ENCODE assay signal across 1 cellular context in genomic region chr14:89954045-89955021, GRCh38.
A peak's percentile ranks its signal among the peaks of the same experiment; 100 is the strongest.
TF ChIP-seq lines count a peak whose summit lies in the region.

Gene EFCAB11 (minus strand): TSS chr14:89954730. CDS start chr14:89954660, 70 bp downstream.

TF ChIP-seq in HepG2, 621 proteins besides CTCF, POLR2A, EP300 and RAD21 (continued from another document and continues in another):
- no peak for TF ChIP-seq TIGD3 (CRISPR knock-in tag; IDR thresholded peaks at IDR 0.05; ENCODE audit: borderline replicate concordance)
- peak; percentile 59 for TF ChIP-seq KAT8 (CRISPR knock-in tag; IDR thresholded peaks at IDR 0.05)
- peak; percentile 72; the same call in 1 of the 2 replicates for TF ChIP-seq MNT (IDR thresholded peaks at IDR 0.05)
- TF ChIP-seq NFYC (CRISPR knock-in tag; IDR thresholded peaks at IDR 0.05), result peak; percentile 98
- 0 out of 2 replicates have a peak, but pooled peaks have one; percentile 3 for TF ChIP-seq FOSL2 (CRISPR knock-in tag; IDR thresholded peaks at IDR 0.05)
- no peak; the same call in 1 of the 2 replicates for TF ChIP-seq RARA (CRISPR knock-in tag; IDR thresholded peaks at IDR 0.05)
- TF ChIP-seq JUN (CRISPR knock-in tag; IDR thresholded peaks at IDR 0.05), result no peak
- 0 out of 2 replicates have a peak, but pooled peaks have one; percentile 62 for TF ChIP-seq BRD4 (CRISPR knock-in tag; IDR thresholded peaks at IDR 0.05)
- peak; percentile 55 for TF ChIP-seq ASH2L (IDR thresholded peaks at IDR 0.05; ENCODE audit: insufficient read length, low read depth, low read length)
- TF ChIP-seq PHF20 (CRISPR knock-in tag; IDR thresholded peaks at IDR 0.05), result peak; percentile 79
- TF ChIP-seq ELF1 (CRISPR knock-in tag; IDR thresholded peaks at IDR 0.05), result peak; percentile 48; the same call in 1 of the 2 replicates
- TF ChIP-seq ZNF83 (CRISPR knock-in tag; IDR thresholded peaks at IDR 0.05; ENCODE audit: borderline replicate concordance), result peak; percentile 61; the same call in 1 of the 2 replicates
- TF ChIP-seq ZNF333 (CRISPR knock-in tag; IDR thresholded peaks at IDR 0.05; ENCODE audit: borderline replicate concordance), result 0 out of 2 replicates have a peak, but pooled peaks have one; percentile 45
- TF ChIP-seq TGIF2 (CRISPR knock-in tag; IDR thresholded peaks at IDR 0.05), result peak; percentile 82
- TF ChIP-seq BCL3 (CRISPR knock-in tag; IDR thresholded peaks at IDR 0.05), result peak; percentile 61; the same call in 1 of the 2 replicates
- no peak for TF ChIP-seq ZNF451 (CRISPR knock-in tag; IDR thresholded peaks at IDR 0.05)
- peak; percentile 66 for TF ChIP-seq ETV5 (CRISPR knock-in tag; IDR thresholded peaks at IDR 0.05; ENCODE audit: borderline replicate concordance)
- peak; percentile 100 for TF ChIP-seq ARID4A (CRISPR knock-in tag; IDR thresholded peaks at IDR 0.05; ENCODE audit: borderline replicate concordance)
- no peak; the same call in 1 of the 2 replicates for TF ChIP-seq ERF (CRISPR knock-in tag; IDR thresholded peaks at IDR 0.05)
- peak; percentile 99 for TF ChIP-seq HDAC1 (CRISPR knock-in tag; IDR thresholded peaks at IDR 0.05)
- TF ChIP-seq ZNF574 (CRISPR knock-in tag; IDR thresholded peaks at IDR 0.05), result peak; percentile 63; the same call in 1 of the 2 replicates
- no peak for TF ChIP-seq MATR3 (CRISPR knock-in tag; IDR thresholded peaks at IDR 0.05)
- no peak for TF ChIP-seq ZNF788 (CRISPR knock-in tag; IDR thresholded peaks at IDR 0.05; ENCODE audit: borderline replicate concordance)
- peak; percentile 72; the same call in 1 of the 2 replicates for TF ChIP-seq ZNF605 (CRISPR knock-in tag; IDR thresholded peaks at IDR 0.05)
- TF ChIP-seq ZNF781 (CRISPR knock-in tag; IDR thresholded peaks at IDR 0.05; ENCODE audit: borderline replicate concordance, not compliant biosample characterization), result no peak
- TF ChIP-seq ZNF672 (CRISPR knock-in tag; IDR thresholded peaks at IDR 0.05), result no peak
- 0 out of 2 replicates have a peak, but pooled peaks have one; percentile 33 for TF ChIP-seq SAFB2 (CRISPR knock-in tag; IDR thresholded peaks at IDR 0.05; ENCODE audit: borderline replicate concordance, low read depth)
- TF ChIP-seq NCOR1 (IDR thresholded peaks at IDR 0.05; ENCODE audit: borderline replicate concordance, low read length), result 0 out of 2 replicates have a peak, but pooled peaks have one; percentile 4
- TF ChIP-seq SP4 (CRISPR knock-in tag; IDR thresholded peaks at IDR 0.05), result peak; percentile 94
- TF ChIP-seq ZBTB38 (CRISPR knock-in tag; IDR thresholded peaks at IDR 0.05), result peak; percentile 31; the same call in 1 of the 2 replicates
- no peak for TF ChIP-seq SP1 (IDR thresholded peaks at IDR 0.05)
- peak; percentile 92 for TF ChIP-seq SP1 (CRISPR knock-in tag; IDR thresholded peaks at IDR 0.05)
- no peak for TF ChIP-seq MLX (CRISPR knock-in tag; IDR thresholded peaks at IDR 0.05)
- TF ChIP-seq LCORL (IDR thresholded peaks at IDR 0.05), result no peak
- no peak for TF ChIP-seq LCORL (CRISPR knock-in tag; IDR thresholded peaks at IDR 0.05)
- TF ChIP-seq FOXA3 (CRISPR knock-in tag; IDR thresholded peaks at IDR 0.05), result peak; percentile 60
- 0 out of 2 replicates have a peak, but pooled peaks have one; percentile 15 for TF ChIP-seq ARID3A (IDR thresholded peaks at IDR 0.05; ENCODE audit: low read depth, low read length)
- TF ChIP-seq REST (IDR thresholded peaks at IDR 0.05; ENCODE audit: borderline replicate concordance in 1 of 2, low read depth in 1 of 2, low read length in 2 of 2), result 0 out of 4 replicates have a peak, but pooled peaks of 1 of the 2 experiments have one; percentile 25
- peak; percentile 66; the same call in 1 of the 2 replicates for TF ChIP-seq ZNF350 (CRISPR knock-in tag; IDR thresholded peaks at IDR 0.05; ENCODE audit: borderline replicate concordance, low read depth)
- TF ChIP-seq PTBP1 (IDR thresholded peaks at IDR 0.05; ENCODE audit: low read depth, low read length, poor library complexity, severe bottlenecking), result peak; percentile 86
- TF ChIP-seq ZSCAN25 (CRISPR knock-in tag; IDR thresholded peaks at IDR 0.05), result 0 out of 2 replicates have a peak, but pooled peaks have one; percentile 46
- no peak for TF ChIP-seq PAF1 (CRISPR knock-in tag; IDR thresholded peaks at IDR 0.05)
- TF ChIP-seq SIN3B (IDR thresholded peaks at IDR 0.05; ENCODE audit: low read length), result peak; percentile 97
- peak; percentile 64 for TF ChIP-seq THAP11 (CRISPR knock-in tag; IDR thresholded peaks at IDR 0.05)
- TF ChIP-seq TFDP2 (CRISPR knock-in tag; IDR thresholded peaks at IDR 0.05), result peak; percentile 92
